In the genomic region with DNA sequence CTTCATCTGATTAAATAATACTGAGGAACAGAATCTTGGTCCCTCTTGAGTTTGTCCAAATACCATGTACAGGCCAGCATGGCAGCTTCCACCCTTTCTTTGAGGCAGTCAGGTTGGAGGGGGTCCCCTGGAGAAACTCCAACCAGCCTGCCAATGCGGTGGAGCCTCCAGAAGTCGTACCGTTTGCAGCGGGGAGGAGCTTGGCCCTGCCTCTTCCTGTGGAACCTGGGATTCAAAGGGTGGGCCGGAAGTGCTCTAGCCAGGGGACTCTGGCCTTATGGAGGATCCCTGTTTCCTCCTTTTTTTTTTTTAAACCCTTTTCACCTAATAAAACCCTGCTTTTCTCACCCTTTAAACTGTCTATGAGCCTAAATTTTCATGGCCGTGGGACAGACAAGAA, we compare ENCODE assay signal across 28 cellular contexts.
DNase-seq lines count a peak whose midpoint lies in the region; ATAC-seq, FAIRE-seq and TF ChIP-seq lines count a peak whose summit lies in the region.
"Had no signal": no experiment of that assay in that cellular context is flagged by ENCODE, and none has a peak within 500 bp of the region (broad histone marks: within the 10 kb centered on the region; RNA-seq: fewer than 3 reads in every experiment).

No MANE protein-coding gene starts in this region.

- no peaks in the 10 kb centered on the region for H3K27me3 Mint-ChIP-seq in MCF 10A (ENCODE audit: insufficient read depth, unreplicated experiment)
- H3K27me3 Mint-ChIP-seq: activated CD4-positive, alpha-beta T cell treated with anti-CD3 and anti-CD28 coated beads, Interleukin-2, amount 10 ng/mL, durations not matched to agents 24 days and 14 days; activated naive CD4-positive, alpha-beta T cell treated with anti-CD3 and anti-CD28 coated beads, Interleukin-2, amount 50 U/mL, for 24 hours; stimulated activated naive B cell treated with anti-CD40 and anti-IgM and Interleukin-4, amounts not matched to agents 10 μg/mL and 1 μg/mL and 100 μg/mL, for 72 hours; T-cell had no signal

- CTCF ChIA-PET in MCF 10A (lab: Yijun Ruan, JAX), result interaction anchor here (0.5 to 0.7 kb wide), 3 partner anchors 55 to 1292 kb away, joined by 3 read pairs; no protein-coding TSS in a partner anchor
- CTCF ChIA-PET in HepG2 (lab: Yijun Ruan, JAX; ENCODE audit: low intra/inter-chr PET ratio, low total read pairs), result no interaction called here

- H3K9me3 Mint-ChIP-seq in MCF 10A (ENCODE audit: unreplicated experiment), result no peaks in the 10 kb centered on the region
- H3K9me3 Mint-ChIP-seq: activated CD4-positive, alpha-beta T cell treated with anti-CD3 and anti-CD28 coated beads, Interleukin-2, amount 10 ng/mL, durations not matched to agents 24 days and 14 days; activated naive CD4-positive, alpha-beta T cell treated with anti-CD3 and anti-CD28 coated beads, Interleukin-2, amount 50 U/mL, for 24 hours; mesothelial cell of epicardium; stimulated activated naive B cell treated with anti-CD40 and anti-IgM and Interleukin-4, amounts not matched to agents 10 μg/mL and 1 μg/mL and 100 μg/mL, for 72 hours had no signal

- in situ Hi-C loops in HepG2 (cut with HindIII; ENCODE audit: extremely low pct_ligation_motif_present, low pct_unique_long_range_greater_than_20kb), result no loop called here

- no peak for TF ChIP-seq RAD21 in HepG2 (CRISPR knock-in tag; IDR thresholded peaks at IDR 0.05)

- H3K36me3 ChIP-seq in breast epithelium (no peaks in the 10 kb centered on the region), iPS-20b (ENCODE audit: insufficient read depth, low read depth, low read length) (no peaks in the 10 kb centered on the region), vagina (no peaks in the 10 kb centered on the region), HepG2 (replicated peaks in 1 of 2; ENCODE audit: control insufficient read depth in 1 of 2, insufficient read depth in 2 of 2, low read length in 2 of 2) (no peaks in the 10 kb centered on the region)
- H3K36me3 ChIP-seq: BLaER1 treated with 17β-estradiol and CSF1 and Interleukin-3, amounts not matched to agents 10 nM and 100 nM; left lung; ovary; SJSA1; suprapubic skin; upper lobe of right lung had no signal

- TF ChIP-seq CTCF in MCF 10A (IDR thresholded peaks at IDR 0.05; ENCODE audit: unreplicated experiment), result no peak
- TF ChIP-seq CTCF in breast epithelium (IDR thresholded peaks at IDR 0.05), result no peak
- no peak for TF ChIP-seq CTCF in vagina (IDR thresholded peaks at IDR 0.05)
- no peak for TF ChIP-seq CTCF in coronary artery (IDR thresholded peaks at IDR 0.05)
- no peak for TF ChIP-seq CTCF in HepG2 (CRISPR knock-in tag; IDR thresholded peaks at IDR 0.05)

- no TSS peak for BruUV-seq in MCF 10A (replicated peaks; lab: Mats Ljungman, UMichigan)
- BruUV-seq in HepG2 (replicated peaks; lab: Mats Ljungman, UMichigan), result no TSS peak

- H3K4me1 Mint-ChIP-seq in MCF 10A (ENCODE audit: insufficient read depth, unreplicated experiment), result peaks cover 34% of the 10 kb centered on the region
- H3K4me1 Mint-ChIP-seq: activated CD4-positive, alpha-beta T cell treated with anti-CD3 and anti-CD28 coated beads, Interleukin-2, amount 10 ng/mL, durations not matched to agents 24 days and 14 days; activated naive CD4-positive, alpha-beta T cell treated with anti-CD3 and anti-CD28 coated beads, Interleukin-2, amount 50 U/mL, for 24 hours; T-cell had no signal

- H3K79me2 ChIP-seq in HepG2 (ENCODE audit: insufficient read depth, low read length), result no peaks in the 10 kb centered on the region

- FAIRE-seq in HepG2 (lab: Jason Lieb, UNC), result no peak
- FAIRE-seq: colon, RCC 7860 had no signal

- H3K27ac Mint-ChIP-seq in MCF 10A (ENCODE audit: low read depth, unreplicated experiment), result peak overlapping the region; percentile 73
- H3K27ac Mint-ChIP-seq: activated CD4-positive, alpha-beta T cell treated with anti-CD3 and anti-CD28 coated beads, Interleukin-2, amount 10 ng/mL, durations not matched to agents 24 days and 14 days; activated naive CD4-positive, alpha-beta T cell treated with anti-CD3 and anti-CD28 coated beads, Interleukin-2, amount 50 U/mL, for 24 hours; stimulated activated naive B cell treated with anti-CD40 and anti-IgM and Interleukin-4, amounts not matched to agents 10 μg/mL and 1 μg/mL and 100 μg/mL, for 72 hours; T-cell had no signal

- no peaks in the 10 kb centered on the region for H3K36me3 Mint-ChIP-seq in MCF 10A (ENCODE audit: insufficient read depth, unreplicated experiment)
- H3K36me3 Mint-ChIP-seq: activated naive CD4-positive, alpha-beta T cell treated with anti-CD3 and anti-CD28 coated beads, Interleukin-2, amount 50 U/mL, for 24 hours; mesothelial cell of epicardium; naive B cell; T-cell had no signal

- H3K27me3 ChIP-seq in breast epithelium (no peaks in the 10 kb centered on the region), iPS-20b (ENCODE audit: insufficient read depth, low read length) (no peaks in the 10 kb centered on the region), vagina (no peaks in the 10 kb centered on the region), HepG2 (ENCODE audit: control insufficient read depth in 1 of 2, insufficient read depth in 2 of 2, low read length in 2 of 2) (no peaks in the 10 kb centered on the region; a peak in 1 of 5 replicates)
- H3K27me3 ChIP-seq: BLaER1 treated with 17β-estradiol and CSF1 and Interleukin-3, amounts not matched to agents 10 nM and 100 nM; left lung; ovary; SJSA1; suprapubic skin; upper lobe of right lung had no signal

- intact Hi-C loops in MCF 10A (cut with micrococcal nuclease), result loop anchor here (1.0 kb wide), 1 partner anchor 214 kb away; no protein-coding TSS in a partner anchor
- intact Hi-C loops in breast epithelium (cut with DNase I; ENCODE audit: low total_unique reads), result no loop called here
- intact Hi-C loops in vagina (cut with DNase I), result no loop called here
- intact Hi-C loops in HepG2 (cut with micrococcal nuclease; ENCODE audit: unreplicated experiment), result no loop called here

- H3K4me2 ChIP-seq in HepG2 (ENCODE audit: low read depth, low read length), result no peak overlapping the region

- ATAC-seq in HepG2, result no peak
- ATAC-seq: stimulated activated naive B cell treated with anti-CD40 and anti-IgM and Interleukin-4, amounts not matched to agents 10 μg/mL and 1 μg/mL and 100 μg/mL, for 72 hours; T-cell had no signal

- H4K20me1 ChIP-seq in HepG2 (ENCODE audit: insufficient read depth, low read length), result no peaks in the 10 kb centered on the region
- H4K20me1 ChIP-seq: BLaER1 treated with 17β-estradiol and CSF1 and Interleukin-3, amounts not matched to agents 10 nM and 100 nM had no signal

- TF ChIP-seq POLR2A in breast epithelium (IDR thresholded peaks at IDR 0.05), result no peak
- TF ChIP-seq POLR2A in vagina (IDR thresholded peaks at IDR 0.05), result no peak
- no peak for TF ChIP-seq POLR2A in HepG2 (IDR thresholded peaks at IDR 0.05; ENCODE audit: insufficient read depth in 1 of 2, low read depth in 2 of 2, low read length in 2 of 2)

- no peak overlapping the region for H3K4me3 ChIP-seq in breast epithelium
- no peak overlapping the region for H3K4me3 ChIP-seq in iPS-20b (ENCODE audit: low read length)
- H3K4me3 ChIP-seq in vagina, result no peak overlapping the region
- no peak overlapping the region for H3K4me3 ChIP-seq in coronary artery
- no peak overlapping the region for H3K4me3 ChIP-seq in HepG2 (replicated peaks in 1 of 3; ENCODE audit: insufficient read depth in 1 of 3, low read depth in 2 of 3, low read length in 3 of 3)
- H3K4me3 ChIP-seq: left lung, ovary, SJSA1, suprapubic skin, upper lobe of right lung had no signal

- H3K9ac ChIP-seq in iPS-20b (ENCODE audit: low read depth, low read length), result peak overlapping the region; percentile 29; the same call in 1 of the 2 replicates
- no peak overlapping the region for H3K9ac ChIP-seq in HepG2 (ENCODE audit: insufficient read depth, low read depth, low read length)
- H3K9ac ChIP-seq: BLaER1 treated with 17β-estradiol and CSF1 and Interleukin-3, amounts not matched to agents 10 nM and 100 nM had no signal

- H2AFZ ChIP-seq in HepG2 (ENCODE audit: low read length), result no peak overlapping the region

- POLR2A ChIA-PET in MCF 10A (lab: Yijun Ruan, JAX), result interaction anchor here (0.6 to 0.9 kb wide), 5 partner anchors 17 to 522 kb away, joined by 3 to 5 read pairs (median 3); no protein-coding TSS in a partner anchor
- POLR2A ChIA-PET in HepG2 (lab: Yijun Ruan, JAX), result no interaction called here

- H3K4me1 ChIP-seq in breast epithelium (no peaks in the 10 kb centered on the region), iPS-20b (ENCODE audit: insufficient read depth, low read length) (peaks cover 14% of the 10 kb centered on the region; the same call in 1 of the 2 replicates), vagina (peaks cover 16% of the 10 kb centered on the region), HepG2 (ENCODE audit: insufficient read depth, low read length) (no peaks in the 10 kb centered on the region)
- H3K4me1 ChIP-seq: SJSA1, suprapubic skin, upper lobe of right lung had no signal

- H3K9me3 ChIP-seq in breast epithelium (no peaks in the 10 kb centered on the region), iPS-20b (ENCODE audit: insufficient read depth, low read depth, low read length) (no peaks in the 10 kb centered on the region), vagina (no peaks in the 10 kb centered on the region), HepG2 (ENCODE audit: low read length) (no peaks in the 10 kb centered on the region)
- H3K9me3 ChIP-seq: Caco-2, left lung, ovary, SJSA1, suprapubic skin, upper lobe of right lung had no signal

- peak overlapping the region in 1 of 2 donors; percentile 79 for H3K27ac ChIP-seq in breast epithelium
- H3K27ac ChIP-seq in iPS-20b (ENCODE audit: low read length), result peak overlapping the region; percentile 6
- peak overlapping the region; percentile 17 for H3K27ac ChIP-seq in vagina
- H3K27ac ChIP-seq in coronary artery, result no peak overlapping the region
- no peak overlapping the region for H3K27ac ChIP-seq in HepG2 (ENCODE audit: extremely low read length, insufficient read depth, low read length)
- H3K27ac ChIP-seq: left lung, ovary, SJSA1, suprapubic skin, upper lobe of right lung had no signal

- DNase-seq in MCF 10A (ENCODE audit: unreplicated experiment) (no peak), breast epithelium (ENCODE audit: low spot score in 2 of 2) (no peak), SK-N-DZ (ENCODE audit: low spot score) (peak; percentile 32), vagina (ENCODE audit: extremely low spot score in 2 of 2) (no peak), coronary artery (ENCODE audit: low spot score) (no peak), COLO668 (lab: John Stamatoyannopoulos, UW; ENCODE audit: unreplicated experiment) (no peak), HepG2 (ENCODE audit: low spot score) (no peak)
- DNase-seq: activated CD4-positive, alpha-beta T cell treated with anti-CD3 and anti-CD28 coated beads, Interleukin-2, amount 10 ng/mL, durations not matched to agents 24 days and 14 days; Caco-2; effector CD8-positive, alpha-beta T cell; GF-D8; islet precursor cell; left lung; naive B cell; NCI-H2107; NCI-H345; stimulated activated naive B cell treated with anti-CD40 and anti-IgM and Interleukin-4, amounts not matched to agents 10 μg/mL and 1 μg/mL and 100 μg/mL, for 72 hours; T-cell; upper lobe of right lung had no signal

- TF ChIP-seq EP300 in HepG2 (IDR thresholded peaks at IDR 0.05; ENCODE audit: low read depth in 2 of 2, low read length in 2 of 2) (no peak), HepG2 (CRISPR knock-in tag; IDR thresholded peaks at IDR 0.05; ENCODE audit: borderline replicate concordance) (no peak)

- 11% methylated on average over 2 of the region's 6 CpGs for WGBS in HepG2 (ENCODE audit: low lambda C conversion rate)

- H3K4me3 Mint-ChIP-seq in MCF 10A (ENCODE audit: unreplicated experiment), result no peak overlapping the region
- H3K4me3 Mint-ChIP-seq: activated CD4-positive, alpha-beta T cell treated with anti-CD3 and anti-CD28 coated beads, Interleukin-2, amount 10 ng/mL, durations not matched to agents 24 days and 14 days; activated naive CD4-positive, alpha-beta T cell treated with anti-CD3 and anti-CD28 coated beads, Interleukin-2, amount 50 U/mL, for 24 hours; mesothelial cell of epicardium; naive B cell; stimulated activated naive B cell treated with anti-CD40 and anti-IgM and Interleukin-4, amounts not matched to agents 10 μg/mL and 1 μg/mL and 100 μg/mL, for 72 hours; T-cell had no signal

Comparison
In these comparisons a context has a peak if more than half of its experiments do, and no peak if none do; other contexts are left out.
1. H3K27ac ChIP-seq: peak in iPS-20b (single experiment) and vagina (single experiment); none in coronary artery (0 of 2) and HepG2 (single experiment).